In genomic region chr1:32239790-32240139, GRCh38 we compare ENCODE assay signal across 7 cellular contexts. TPM values are rescaled to one million over a fixed set of nuclear protein-coding genes. Genes with fewer than 3 reads are reported as not detected.
A peak's percentile ranks its signal among the peaks of the same experiment; 100 is the strongest.
DNase-seq lines count a peak whose midpoint lies in the region; ATAC-seq and TF ChIP-seq lines count a peak whose summit lies in the region.

No MANE protein-coding gene starts in this region.

- intact Hi-C loops in left ventricle myocardium superior (cut with micrococcal nuclease) (no loop called here), spleen (cut with DNase I; ENCODE audit: low total_unique reads) (no loop called here)

- peak overlapping the region; percentile 80 for H3K9ac ChIP-seq in HUES48 (ENCODE audit: low read depth, low read length)

- 80 to 92% (median 86%) methylated on average over 1 to 20 of the region's 20 CpGs for WGBS in spleen, 5 donors

- H3K36me3 ChIP-seq in HUES48 (ENCODE audit: control insufficient read depth, insufficient read depth, low read length) (peaks cover 2% of the 10 kb centered on the region), spleen (peaks cover 0 to 3% (median 0%) of the 10 kb centered on the region in 6 donors)

- TF ChIP-seq POLR2A in spleen (IDR thresholded peaks at IDR 0.05): no peak

- H3K4me1 Mint-ChIP-seq in WTC11: peaks cover 21% of the 10 kb centered on the region

- TF ChIP-seq CTCF in WTC11 (IDR thresholded peaks at IDR 0.05): no peak
- no peak for TF ChIP-seq CTCF in spleen (IDR thresholded peaks at IDR 0.05 in 8 of 11, conservative IDR thresholded peaks at IDR 0.05 in 3 of 11)
- no peak for TF ChIP-seq CTCF in GM10248 (IDR thresholded peaks at IDR 0.05; ENCODE audit: control extremely low read depth, extremely low read depth, low read depth, missing control alignments)

- CTCF ChIA-PET in WTC11 (lab: Charles Lee) (interaction anchor here (0.6 to 4.9 kb wide), 20 partner anchors 9 to 637 kb away, joined by 3 to 75 read pairs (median 4); partner anchors contain the start of genes BSDC1, CCDC28B, EIF3I and TMEM234), GM10248 (lab: Yijun Ruan, JAX) (interaction anchor here (0.9 to 14.4 kb wide), 6 partner anchors 10 to 111 kb away, joined by 3 to 156 read pairs (median 14); partner anchors contain the start of genes FAM167B and LCK)

- H3K4me3 ChIP-seq in HUES48 (ENCODE audit: low read depth, low read length) (peak overlapping the region; percentile 86), spleen (peak overlapping the region in 4 of 8 donors; percentile 58 to 86 (median 65))

- H3K27me3 Mint-ChIP-seq in WTC11 (ENCODE audit: low read depth): peaks cover 3% of the 10 kb centered on the region; the same call in 1 of the 2 replicates

- H3K9me3 ChIP-seq in HUES48 (ENCODE audit: control insufficient read depth, insufficient read depth, low read length): no peaks in the 10 kb centered on the region
- no peaks in the 10 kb centered on the region for H3K9me3 ChIP-seq in spleen

- no peaks in the 10 kb centered on the region for H3K9me3 Mint-ChIP-seq in WTC11

- H3K4me1 ChIP-seq in HUES48 (ENCODE audit: control insufficient read depth, insufficient read depth, low read length): peaks cover 10% of the 10 kb centered on the region
- H3K4me1 ChIP-seq in spleen: peaks cover 7 to 43% (median 34%) of the 10 kb centered on the region in 6 donors

- peaks cover 4% of the 10 kb centered on the region; the same call in 1 of the 2 replicates for H3K36me3 Mint-ChIP-seq in WTC11

- DNase-seq in WTC11 (ENCODE audit: low spot score): no peak
- peak; percentile 41 for DNase-seq in left ventricle myocardium superior
- DNase-seq in spleen: no peak
- DNase-seq in stimulated activated CD4-positive, alpha-beta T cell treated with anti-CD3 and anti-CD28 coated beads, Interleukin-12 subunit alpha, Interleukin-12 subunit beta, amount 100 ng/mL, for 4 hours: no peak
- no peak for DNase-seq in pons (ENCODE audit: low spot score)
- DNase-seq in GM10248 (ENCODE audit: extremely low spot score): no peak

- ATAC-seq in WTC11 (peak; percentile 40), left ventricle myocardium superior (no peak)

- H3K4me3 Mint-ChIP-seq in WTC11: peak overlapping the region; percentile 84

- H3K27ac ChIP-seq in HUES48 (ENCODE audit: low read depth, low read length) (peak overlapping the region; percentile 89), spleen (peak overlapping the region in 6 of 8 donors; percentile 67 to 83 (median 76))

- POLR2A ChIA-PET in WTC11 (lab: Charles Lee) (interaction anchor here (0.6 to 3.2 kb wide), 15 partner anchors 9 to 167 kb away, joined by 3 to 30 read pairs (median 6); partner anchors contain the start of genes BSDC1, CCDC28B, IQCC and KPNA6), GM10248 (lab: Yijun Ruan, JAX) (no interaction called here)

- peak overlapping the region; percentile 21 for H3K27ac Mint-ChIP-seq in WTC11

- H3K27me3 ChIP-seq in HUES48 (ENCODE audit: control insufficient read depth, insufficient read depth, low read length) (no peaks in the 10 kb centered on the region), spleen (replicated peaks in 1 of 7) (peaks cover 0 to 22% (median 0%) of the 10 kb centered on the region in 7 donors)

TF ChIP-seq in WTC11, 78 proteins besides CTCF, POLR2A, EP300 and RAD21:
- no peak for TF ChIP-seq ZNF219 (CRISPR knock-in tag; IDR thresholded peaks at IDR 0.05; ENCODE audit: borderline replicate concordance)
- no peak for TF ChIP-seq ZNF263 (CRISPR knock-in tag; IDR thresholded peaks at IDR 0.05; ENCODE audit: low read depth)
- 0 out of 2 replicates have a peak, but pooled peaks have one; percentile 7 for TF ChIP-seq GTF2I (CRISPR knock-in tag; conservative IDR thresholded peaks at IDR 0.05)
- TF ChIP-seq CREB1 (CRISPR knock-in tag; IDR thresholded peaks at IDR 0.05): peak; percentile 72; the same call in 1 of the 2 replicates
- TF ChIP-seq FOXP1 (CRISPR knock-in tag; IDR thresholded peaks at IDR 0.05; ENCODE audit: borderline replicate concordance): 0 out of 2 replicates have a peak, but pooled peaks have one; percentile 39

RNA-seq across cellular contexts. Expression of gene FAM167B, which starts 7.3 kb away (rescaled TPM):
- 5.4 to 7.4 TPM (median 7.1 TPM) in 3 replicates for total RNA-seq in WTC11 (2021)
- 9.1 TPM for total RNA-seq in left ventricle myocardium superior
- 1 to 10 TPM in 5 of 7 donors, under 1 TPM in 1, not detected in 1; 0.54 to 2.3 (median 1.3) TPM for total RNA-seq in spleen
- 1 to 10 TPM; 2.3 to 2.7 (median 2.7) TPM for polyA plus RNA-seq in spleen

RNA-seq across cellular contexts. Expression of gene LCK, which starts 11.3 kb away (rescaled TPM):
- total RNA-seq in WTC11 (2021): 51.0 to 60.5 TPM (median 57.0 TPM) in 3 replicates
- total RNA-seq in left ventricle myocardium superior: 0.50 TPM
- total RNA-seq in spleen: 10 to 100 TPM; 43.0 to 84.5 (median 58.7) TPM
- polyA plus RNA-seq in spleen: 10 to 100 TPM; 37.9 to 47.8 (median 42.8) TPM

RNA-seq across cellular contexts. Expression of gene EIF3I, which starts 17.6 kb away (rescaled TPM):
- total RNA-seq in WTC11 (2021) (237 to 243 TPM (median 241 TPM) in 3 replicates), left ventricle myocardium superior (104 TPM), spleen (100 to 1,000 TPM in 6 of 7 donors, 10 to 100 TPM in 1; 94.5 to 122 (median 104) TPM)
- polyA plus RNA-seq in spleen: 100 to 1,000 TPM; 144 to 182 (median 155) TPM

RNA-seq across cellular contexts. Expression of gene TMEM234, which starts 17.6 kb away (rescaled TPM):
- total RNA-seq in WTC11 (2021): 10.3 to 11.9 TPM (median 11.4 TPM) in 3 replicates
- 7.4 TPM for total RNA-seq in left ventricle myocardium superior
- total RNA-seq in spleen: 10 to 100 TPM; 18.4 to 30.2 (median 27.2) TPM
- polyA plus RNA-seq in spleen: 10 to 100 TPM in 2 of 3 donors, 1 to 10 TPM in 1; 7.7 to 14.9 (median 11.1) TPM

RNA-seq across cellular contexts. Expression of gene DCDC2B, which starts 30.9 kb away (rescaled TPM):
- not detected in 3 replicates for total RNA-seq in WTC11 (2021)
- not detected for total RNA-seq in left ventricle myocardium superior
- total RNA-seq in spleen: not detected
- polyA plus RNA-seq in spleen: under 1 TPM in 1 of 3 donors, not detected in 2; 0.03 TPM

Comparison
In these comparisons a context has a peak if more than half of its experiments do, and no peak if none do; other contexts are left out.
1. RNA of gene LCK, which starts 11.3 kb away (total RNA-seq): 43.0 to 84.5 TPM in spleen and 51.0 to 60.5 TPM in WTC11; 0.50 TPM in left ventricle myocardium superior (single experiment); every median in the first group is over 10 times any median in the second.